ENCODE assay signal across 17 cellular contexts in the genomic region with DNA sequence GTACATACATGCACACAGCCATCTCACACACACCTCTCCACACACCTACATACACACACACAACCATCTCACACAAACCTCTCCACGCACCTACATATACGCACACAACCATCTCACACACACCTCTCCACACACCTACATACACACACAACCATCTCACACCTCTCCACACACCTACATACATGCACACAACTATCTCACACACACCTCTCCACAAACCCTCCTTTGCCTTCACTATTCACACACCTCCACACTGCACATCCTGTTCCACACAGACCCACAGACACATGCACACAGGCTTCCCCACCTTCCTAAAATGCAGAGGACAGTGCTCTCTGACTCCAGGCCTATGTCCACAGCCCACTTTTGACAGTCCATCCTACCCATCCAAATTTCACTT. TPM values are rescaled to one million over a fixed set of nuclear protein-coding genes. Genes with fewer than 3 reads are reported as not detected.
DNase-seq lines count a peak whose midpoint lies in the region; ATAC-seq, FAIRE-seq and TF ChIP-seq lines count a peak whose summit lies in the region.
"Had no signal": no experiment of that assay in that cellular context is flagged by ENCODE, and none has a peak within 500 bp of the region (broad histone marks: within the 10 kb centered on the region; RNA-seq: fewer than 3 reads in every experiment).

No MANE protein-coding gene starts in this region.

- no peak overlapping the region for H3K18ac ChIP-seq in IMR-90 (ENCODE audit: low read depth, low read length)

- H3K4me3 ChIP-seq in HEK293 (ENCODE audit: low read depth, low read length) (no peak overlapping the region), IMR-90 (ENCODE audit: insufficient read depth, low read depth, low read length) (no peak overlapping the region), bronchial epithelial cell (ENCODE audit: low read depth, low read length) (no peak overlapping the region), upper lobe of right lung (no peak overlapping the region), ascending aorta (no peak overlapping the region)
- H3K4me3 ChIP-seq: BLaER1 treated with 17β-estradiol and CSF1 and Interleukin-3, amounts not matched to agents 10 nM and 100 nM; GM23338; K562 had no signal

- H2AK5ac ChIP-seq in IMR-90 (ENCODE audit: low read depth, low read length): no peak overlapping the region

- dilution Hi-C loops in IMR-90 (cut with HindIII; ENCODE audit: low sequenced_read_pairs, unreplicated experiment): no loop called here

- CTCF ChIA-PET in HEK293 (lab: Yijun Ruan, JAX) (no interaction called here), IMR-90 (lab: Yijun Ruan, JAX) (no interaction called here)

- H3K79me1 ChIP-seq in IMR-90 (ENCODE audit: low read depth in 1 of 2, low read length in 2 of 2): no peaks in the 10 kb centered on the region

- H3K36me3 ChIP-seq in HEK293 (ENCODE audit: control insufficient read depth in 2 of 2, insufficient read depth in 1 of 2, low read length in 2 of 2) (no peaks in the 10 kb centered on the region), IMR-90 (ENCODE audit: control insufficient read depth, insufficient read depth, low read length) (no peaks in the 10 kb centered on the region), bronchial epithelial cell (ENCODE audit: control insufficient read depth, insufficient read depth, low read length) (no peaks in the 10 kb centered on the region), upper lobe of right lung (no peaks in the 10 kb centered on the region), ascending aorta (no peaks in the 10 kb centered on the region)
- H3K36me3 ChIP-seq: BLaER1 treated with 17β-estradiol and CSF1 and Interleukin-3, amounts not matched to agents 10 nM and 100 nM had no signal

- H3K36me3 Mint-ChIP-seq in immature natural killer cell: peaks cover 0 to 3% (median 0%) of the 10 kb centered on the region in 3 donors
- H3K36me3 Mint-ChIP-seq: CD8-positive, alpha-beta T cell had no signal

- intact Hi-C loops in IMR-90 (cut with micrococcal nuclease): no loop called here
- intact Hi-C loops in upper lobe of right lung (cut with DNase I): no loop called here
- intact Hi-C loops in ascending aorta (cut with DNase I): no loop called here

- no peak overlapping the region for H3K56ac ChIP-seq in IMR-90 (ENCODE audit: extremely low read depth, insufficient read depth, low read length)

- no TSS peak for BruUV-seq in IMR-90 (replicated peaks; lab: Mats Ljungman, UMichigan)

- H3K27me3 ChIP-seq in IMR-90 (ENCODE audit: control insufficient read depth, insufficient read depth, low read length) (no peaks in the 10 kb centered on the region), bronchial epithelial cell (ENCODE audit: control insufficient read depth, insufficient read depth, low read length) (no peaks in the 10 kb centered on the region), upper lobe of right lung (no peaks in the 10 kb centered on the region), ascending aorta (no peaks in the 10 kb centered on the region)
- H3K27me3 ChIP-seq: BLaER1 treated with 17β-estradiol and CSF1 and Interleukin-3, amounts not matched to agents 10 nM and 100 nM had no signal

- H3K14ac ChIP-seq in IMR-90 (replicated peaks; ENCODE audit: low read depth, low read length): no peak overlapping the region

- H3K9me3 Mint-ChIP-seq in immature natural killer cell: no peaks in the 10 kb centered on the region
- H3K9me3 Mint-ChIP-seq: CD8-positive, alpha-beta T cell had no signal

- H3K4me3 Mint-ChIP-seq in immature natural killer cell: no peak overlapping the region
- H3K4me3 Mint-ChIP-seq: B cell; CD8-positive, alpha-beta T cell; GM23338 had no signal

- 76 to 86% methylated on average over 2 of the region's 2 CpGs for WGBS in IMR-90 (ENCODE audit: extremely low coverage in 2 of 2, insufficient read length in 1 of 2), 2 experiments

- H3K27ac ChIP-seq in HEK293 (ENCODE audit: extremely low read depth, low read depth, low read length): no peak overlapping the region
- no peak overlapping the region for H3K27ac ChIP-seq in IMR-90 (ENCODE audit: insufficient read depth, low read length)
- no peak overlapping the region for H3K27ac ChIP-seq in upper lobe of right lung
- no peak overlapping the region for H3K27ac ChIP-seq in ascending aorta
- H3K27ac ChIP-seq: BLaER1 treated with 17β-estradiol and CSF1 and Interleukin-3, amounts not matched to agents 10 nM and 100 nM had no signal

- no peak overlapping the region for H3K27ac Mint-ChIP-seq in immature natural killer cell
- H3K27ac Mint-ChIP-seq: B cell; CD8-positive, alpha-beta T cell; GM23338 had no signal

- TF ChIP-seq POLR2A in IMR-90 (IDR thresholded peaks at IDR 0.05; ENCODE audit: low read depth, low read length): no peak

- no peak overlapping the region for H3K4ac ChIP-seq in IMR-90 (ENCODE audit: low read depth, low read length)

- TF ChIP-seq CTCF in HEK293 (tag by site-specific recombination; IDR thresholded peaks at IDR 0.05): no peak
- TF ChIP-seq CTCF in IMR-90 (conservative IDR thresholded peaks at IDR 0.05; ENCODE audit: low read depth, low read length): no peak
- no peak for TF ChIP-seq CTCF in bronchial epithelial cell (IDR thresholded peaks at IDR 0.05; ENCODE audit: insufficient read depth, low read length, severe bottlenecking)
- no peak for TF ChIP-seq CTCF in upper lobe of right lung (IDR thresholded peaks at IDR 0.05)
- no peak for TF ChIP-seq CTCF in ascending aorta (IDR thresholded peaks at IDR 0.05)

- H4K91ac ChIP-seq in IMR-90 (ENCODE audit: insufficient read depth, low read depth, low read length): no peak overlapping the region

- no peak overlapping the region for H2BK15ac ChIP-seq in IMR-90 (ENCODE audit: low read depth, low read length)

- H3K27me3 Mint-ChIP-seq in immature natural killer cell (ENCODE audit: low read depth in 3 of 3): peaks cover 2 to 7% (median 3%) of the 10 kb centered on the region in 3 donors

- no peaks in the 10 kb centered on the region for H3K4me1 ChIP-seq in HEK293 (ENCODE audit: control insufficient read depth, insufficient read depth, low read length)
- H3K4me1 ChIP-seq in IMR-90 (ENCODE audit: control insufficient read depth, insufficient read depth, low read length): peaks cover 4% of the 10 kb centered on the region; the same call in 1 of the 2 replicates
- H3K4me1 ChIP-seq in upper lobe of right lung: no peaks in the 10 kb centered on the region
- no peaks in the 10 kb centered on the region for H3K4me1 ChIP-seq in ascending aorta
- H3K4me1 ChIP-seq: BLaER1 treated with 17β-estradiol and CSF1 and Interleukin-3, amounts not matched to agents 10 nM and 100 nM had no signal

- no peak overlapping the region for H2BK120ac ChIP-seq in IMR-90 (ENCODE audit: low read depth, low read length)

- peak; percentile 100 for FAIRE-seq in bronchial epithelial cell (lab: Jason Lieb, UNC)
- FAIRE-seq: K562 had no signal

- no peaks in the 10 kb centered on the region for H4K20me1 ChIP-seq in IMR-90 (ENCODE audit: insufficient read depth, low read length)
- H4K20me1 ChIP-seq: BLaER1 treated with 17β-estradiol and CSF1 and Interleukin-3, amounts not matched to agents 10 nM and 100 nM had no signal

- in situ Hi-C loops in IMR-90 (cut with MboI; ENCODE audit: low sequenced_read_pairs): no loop called here

- H2BK20ac ChIP-seq in IMR-90 (ENCODE audit: low read depth, low read length): no peak overlapping the region

- H3K4me1 Mint-ChIP-seq in immature natural killer cell: no peaks in the 10 kb centered on the region
- H3K4me1 Mint-ChIP-seq: B cell, GM23338 had no signal

- no peak overlapping the region for H3K23ac ChIP-seq in IMR-90 (ENCODE audit: low read depth, low read length)

- H3K9ac ChIP-seq in IMR-90 (ENCODE audit: low read depth, low read length): no peak overlapping the region
- H3K9ac ChIP-seq: BLaER1 treated with 17β-estradiol and CSF1 and Interleukin-3, amounts not matched to agents 10 nM and 100 nM had no signal

- H3K9me3 ChIP-seq in HEK293 (ENCODE audit: control insufficient read depth, insufficient read depth, low read depth, low read length) (no peaks in the 10 kb centered on the region), IMR-90 (ENCODE audit: control insufficient read depth, insufficient read depth, low read length) (no peaks in the 10 kb centered on the region), upper lobe of right lung (no peaks in the 10 kb centered on the region), ascending aorta (no peaks in the 10 kb centered on the region)

- 0 out of 2 replicates have a peak, but pooled peaks cover 3% of the 10 kb centered on the region for H3K9me1 ChIP-seq in IMR-90 (ENCODE audit: insufficient read depth, low read length)

- ATAC-seq in IMR-90 (ENCODE audit: low read depth) (no peak), upper lobe of right lung (peak; percentile 34)
- ATAC-seq: CD8-positive, alpha-beta T cell; GM23338; HCT116; K562 had no signal

- no peak for DNase-seq in IMR-90
- DNase-seq in bronchial epithelial cell (ENCODE audit: low read depth): no peak
- DNase-seq in upper lobe of right lung: no peak
- no peak for DNase-seq in ascending aorta (ENCODE audit: low spot score in 2 of 2)
- DNase-seq in activated CD8-positive, alpha-beta memory T cell treated with anti-CD3 and anti-CD28 coated beads, Interleukin-2, amount 50 U/mL, for 48 hours: no peak
- DNase-seq in immature natural killer cell: no peak
- DNase-seq: Calu3; CD8-positive, alpha-beta T cell; DMS79 treated with DMSO at 0.1 percent for 48 hours; GF-D8; H7 had no signal

- no peak overlapping the region for H4K5ac ChIP-seq in IMR-90 (ENCODE audit: low read depth, low read length)

- POLR2A ChIA-PET in HEK293 (lab: Yijun Ruan, JAX) (no interaction called here), IMR-90 (lab: Charles Lee; ENCODE audit: unreplicated experiment) (no interaction called here)

- H4K8ac ChIP-seq in IMR-90 (ENCODE audit: low read depth in 2 of 2, low read length in 2 of 2): no peak overlapping the region

- H3K4me2 ChIP-seq in IMR-90 (ENCODE audit: low read depth, low read length): no peak overlapping the region
- H3K4me2 ChIP-seq: BLaER1 treated with 17β-estradiol and CSF1 and Interleukin-3, amounts not matched to agents 10 nM and 100 nM; GM23338 had no signal

- no peak overlapping the region for H2AFZ ChIP-seq in IMR-90 (replicated peaks; ENCODE audit: low read length, poor library complexity)
- H2AFZ ChIP-seq: GM23338 had no signal

- peak overlapping the region; percentile 20 for H2BK5ac ChIP-seq in IMR-90 (ENCODE audit: low read depth, low read length, poor library complexity, severe bottlenecking)

- no peak overlapping the region for H2AK9ac ChIP-seq in IMR-90 (replicated peaks; ENCODE audit: low read depth, low read length, poor library complexity)

- no peak for TF ChIP-seq RAD21 in IMR-90 (IDR thresholded peaks at IDR 0.05; ENCODE audit: low read length)

RNA-seq across cellular contexts. Expression of a gene that starts 16.3 kb away (rescaled TPM):
- total RNA-seq in IMR-90 (2012; rRNA removed): 3.0 and 3.6 TPM in 2 replicates
- polyA plus RNA-seq in IMR-90 (2012; rRNA removed): 10.4 and 11.2 TPM in 2 replicates
- polyA plus RNA-seq in IMR-90 (2012; cell fraction: cytosol; rRNA removed): 4.6 and 6.5 TPM in 2 replicates
- polyA plus RNA-seq in IMR-90 (2012; cell fraction: nucleus; rRNA removed; ENCODE audit: low replicate concordance): 41.6 and 58.2 TPM in 2 replicates
- 4.1 and 5.0 TPM in 2 replicates for total RNA-seq in bronchial epithelial cell
- 13.2 TPM for total RNA-seq in upper lobe of right lung
- 18.0 TPM for total RNA-seq in ascending aorta
- polyA plus RNA-seq in immature natural killer cell: under 1 TPM in 2 of 3 donors, not detected in 1; 0.19 to 0.77 TPM

RNA-seq across cellular contexts. Expression of a gene that starts 22.2 kb away (rescaled TPM):
- total RNA-seq in IMR-90 (2012; rRNA removed) (7.2 and 10.0 TPM in 2 replicates), bronchial epithelial cell (2.4 and 3.4 TPM in 2 replicates), upper lobe of right lung (4.8 TPM), ascending aorta (2.6 TPM)
- polyA plus RNA-seq in IMR-90 (2012; rRNA removed) (4.0 and 4.9 TPM in 2 replicates), immature natural killer cell (1 to 10 TPM; 2.4 to 4.9 (median 2.5) TPM)
- polyA plus RNA-seq in IMR-90 (2012; cell fraction: cytosol; rRNA removed): 1.0 and 1.7 TPM in 2 replicates
- polyA plus RNA-seq in IMR-90 (2012; cell fraction: nucleus; rRNA removed; ENCODE audit: low replicate concordance): 0.32 and 1.8 TPM in 2 replicates
